13 cellular contexts compared by ENCODE assay signal in genomic region chr10:29862926-29863614, GRCh38.
DNase-seq lines count a peak whose midpoint lies in the region; ATAC-seq, FAIRE-seq and TF ChIP-seq lines count a peak whose summit lies in the region.
"Had no signal": no experiment of that assay in that cellular context is flagged by ENCODE, and none has a peak within 500 bp of the region (broad histone marks: within the 10 kb centered on the region; RNA-seq: fewer than 3 reads in every experiment).

No MANE protein-coding gene starts in this region.

- no peak overlapping the region for H3K4me3 ChIP-seq in fibroblast of the aortic adventitia (ENCODE audit: low read depth, low read length)
- H3K4me3 ChIP-seq in mucosa of descending colon = no peak overlapping the region
- H3K4me3 ChIP-seq: upper lobe of right lung had no signal

- FAIRE-seq in urothelium cell line (lab: Jason Lieb, UNC) = peak; percentile 46
- FAIRE-seq: GM18507 had no signal

- intact Hi-C loops in mucosa of descending colon (cut with DNase I, micrococcal nuclease) = no loop called here

- DNase-seq in NCI-H748 (lab: John Stamatoyannopoulos, UW; ENCODE audit: unreplicated experiment) (peak; percentile 2), NCI-H748 treated with DMSO at 0.1 percent for 48 hours (lab: John Stamatoyannopoulos, UW) (no peak), SK-MEL-5 (ENCODE audit: low read depth, low spot score) (peak; percentile 59), fibroblast of the aortic adventitia (ENCODE audit: low read depth) (peak; percentile 93), urothelium cell line (ENCODE audit: low spot score) (peak; percentile 74), GDM1 (lab: John Stamatoyannopoulos, UW) (no peak), NCI-H1694 treated with DMSO at 0.1 percent for 48 hours (lab: John Stamatoyannopoulos, UW) (no peak), mucosa of descending colon (no peak)
- DNase-seq: activated CD4-positive, alpha-beta T cell treated with anti-CD3 and anti-CD28 coated beads, Interleukin-2, amount 50 U/mL, for 48 hours; naive B cell; upper lobe of right lung had no signal

- in situ Hi-C loops in SK-MEL-5 (cut with HindIII; ENCODE audit: low pct_unique_long_range_greater_than_20kb, low sequenced_read_pairs) = no loop called here

- TF ChIP-seq CTCF in fibroblast of the aortic adventitia (IDR thresholded peaks at IDR 0.05; ENCODE audit: insufficient read depth, low read length) (no peak), mucosa of descending colon (IDR thresholded peaks at IDR 0.05) (no peak)

- H3K9me3 ChIP-seq in mucosa of descending colon = no peaks in the 10 kb centered on the region
- H3K9me3 ChIP-seq: upper lobe of right lung had no signal

- H3K36me3 ChIP-seq in mucosa of descending colon (ENCODE audit: low read depth) = no peaks in the 10 kb centered on the region
- H3K36me3 ChIP-seq: upper lobe of right lung had no signal

- H3K4me1 ChIP-seq in mucosa of descending colon (ENCODE audit: low read depth) = no peaks in the 10 kb centered on the region

- no peak for ATAC-seq in mucosa of descending colon
- ATAC-seq: Right ventricle myocardium inferior, upper lobe of right lung had no signal

Comparison
In these comparisons a context has a peak if more than half of its experiments do, and no peak if none do; other contexts are left out.
1. DNase-seq: peak in NCI-H748 (single experiment), SK-MEL-5 (single experiment), fibroblast of the aortic adventitia (single experiment) and urothelium cell line (single experiment); none in NCI-H748 treated with DMSO at 0.1 percent for 48 hours (single experiment), GDM1 (single experiment), NCI-H1694 treated with DMSO at 0.1 percent for 48 hours (single experiment) and mucosa of descending colon (0 of 3).